Comparison of ENCODE assay signal across 14 cellular contexts in the genomic region with DNA sequence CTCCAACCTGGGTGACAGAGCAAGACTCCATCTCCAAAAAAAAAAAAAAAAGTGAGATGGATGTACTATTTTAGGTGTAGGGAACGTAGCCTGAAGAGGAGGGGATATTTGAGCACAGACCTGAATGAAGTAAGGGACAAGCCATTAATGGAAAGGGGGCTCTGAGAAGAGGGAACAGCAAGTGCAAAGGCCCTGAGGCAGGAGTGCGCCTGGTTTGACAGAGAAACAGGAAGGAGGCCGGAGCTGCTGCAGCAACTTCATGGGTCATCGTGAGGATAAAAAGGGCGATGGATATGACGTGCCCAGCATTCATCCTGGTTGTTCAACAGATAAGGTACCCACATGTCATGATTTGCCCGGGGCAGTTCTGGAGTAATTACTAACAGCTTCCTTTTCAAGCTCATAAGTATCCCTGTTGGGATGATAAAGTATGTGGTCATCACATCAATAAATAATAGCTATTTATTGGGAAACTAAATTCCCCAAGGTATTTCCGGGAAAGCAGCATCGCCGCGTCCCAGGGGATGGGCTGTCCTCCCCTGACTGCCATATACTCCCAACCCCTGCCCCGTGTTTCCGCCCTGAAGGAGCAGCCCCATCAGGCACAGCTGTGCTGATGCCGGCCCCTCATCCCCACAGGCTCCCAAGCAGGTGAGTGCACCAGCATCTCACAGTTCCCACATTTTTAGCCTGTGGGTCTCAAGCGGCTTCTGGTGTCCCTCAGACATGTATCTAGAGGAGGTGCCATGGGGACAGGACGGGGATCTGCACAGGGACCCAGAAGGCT.
"Had no signal": no experiment of that assay in that cellular context is flagged by ENCODE, and none has a peak within 500 bp of the region (broad histone marks: within the 10 kb centered on the region; RNA-seq: fewer than 3 reads in every experiment).

No MANE protein-coding gene starts in this region.

- ATAC-seq: left colon; lower lobe of right lung; pancreas; sciatic nerve; stimulated activated naive CD8-positive, alpha-beta T cell treated with anti-CD3 and anti-CD28 coated beads, Interleukin-15, amount 100 ng/mL, for 72 hours had no signal

- H3K4me3 ChIP-seq: lower lobe of right lung, pancreas had no signal

- FAIRE-seq: endothelial cell of umbilical vein, pancreas had no signal

- H3K27me3 ChIP-seq: pancreas had no signal

- DNase-seq: activated CD4-positive, CD25-positive, alpha-beta regulatory T cell treated with anti-CD3 and anti-CD28 coated beads, Interleukin-2, amount 50 U/mL, for 72 hours; activated naive CD4-positive, alpha-beta T cell treated with Interleukin-2 at 50 U/mL for 16 hours; anterior cingulate cortex; cerebellar nuclear complex; effector CD8-positive, alpha-beta T cell; foreskin melanocyte; head of caudate nucleus; left colon; lower lobe of right lung; pancreas; stimulated activated naive CD8-positive, alpha-beta T cell treated with anti-CD3 and anti-CD28 coated beads, Interleukin-15, amount 100 ng/mL, for 72 hours; T-helper 9 cell had no signal

- H3K4me1 ChIP-seq: lower lobe of right lung, pancreas had no signal

- H3K27ac ChIP-seq: lower lobe of right lung, pancreas had no signal

- H3K9me3 ChIP-seq: lower lobe of right lung, pancreas had no signal

- H3K36me3 ChIP-seq: lower lobe of right lung, pancreas had no signal
